19 cellular contexts compared by ENCODE assay signal in the genomic region with DNA sequence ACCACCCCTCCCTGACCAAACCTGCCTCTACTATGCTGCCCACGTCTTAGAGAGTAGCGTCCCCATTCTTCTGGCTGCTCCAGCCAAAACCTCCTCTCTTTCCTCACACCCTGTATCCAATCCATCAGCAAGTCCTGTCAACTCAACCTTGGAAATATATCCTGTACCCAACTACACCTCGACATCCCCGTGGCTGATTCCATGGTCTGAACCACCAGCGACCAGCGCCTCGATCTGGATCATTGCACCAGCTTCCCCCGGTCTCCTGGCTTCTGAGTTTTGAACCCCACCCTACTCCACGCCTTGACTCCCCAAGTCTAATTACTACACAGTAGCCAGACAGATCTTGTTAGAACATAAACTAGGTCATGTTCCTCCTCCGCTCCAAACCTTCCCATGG. TPM values are rescaled to one million over a fixed set of nuclear protein-coding genes. Genes with fewer than 3 reads are reported as not detected.
DNase-seq lines count a peak whose midpoint lies in the region; ATAC-seq, FAIRE-seq and TF ChIP-seq lines count a peak whose summit lies in the region.
"Had no signal": no experiment of that assay in that cellular context is flagged by ENCODE, and none has a peak within 500 bp of the region (broad histone marks: within the 10 kb centered on the region; RNA-seq: fewer than 3 reads in every experiment).

No MANE protein-coding gene starts in this region.

- no peaks in the 10 kb centered on the region for H3K4me1 Mint-ChIP-seq in CD8-positive, alpha-beta memory T cell
- H3K4me1 Mint-ChIP-seq in chondrocyte (ENCODE audit: low read depth) (peaks cover 34% of the 10 kb centered on the region), neural crest cell (peaks cover 7% of the 10 kb centered on the region)

- no peak overlapping the region for H3K4me2 ChIP-seq in A549

- no peaks in the 10 kb centered on the region for H3K27me3 ChIP-seq in CD8-positive, alpha-beta memory T cell (ENCODE audit: insufficient read depth, low read length, poor library complexity, severe bottlenecking)
- H3K27me3 ChIP-seq: BLaER1 treated with 17β-estradiol and CSF1 and Interleukin-3, amounts not matched to agents 10 nM and 100 nM had no signal

- in situ Hi-C loops in GM13976 (cut with MboI; ENCODE audit: low sequenced_read_pairs, unreplicated experiment) = loop anchor here (5.0 to 10.0 kb wide), 2 partner anchors 126 to 288 kb away; no protein-coding TSS in a partner anchor

- peaks cover 36% of the 10 kb centered on the region; the same call in 2 of the 3 replicates for H3K4me1 ChIP-seq in A549
- peaks cover 3% of the 10 kb centered on the region for H3K4me1 ChIP-seq in CD8-positive, alpha-beta memory T cell (ENCODE audit: insufficient read depth, low read length)

- CTCF ChIA-PET in A549 (lab: Yijun Ruan, JAX) = interaction anchor here (0.5 to 50.3 kb wide), 9 partner anchors 11 to 289 kb away, joined by 3 to 1229 read pairs (median 29); a partner anchor contains a TSS
- CTCF ChIA-PET in CD8-positive, alpha-beta memory T cell (lab: Charles Lee) = interaction anchor here (1.6 to 4.4 kb wide), 2 partner anchors 124 to 289 kb away, joined by 6 to 46 read pairs; no protein-coding TSS in a partner anchor

- ATAC-seq in A549 = no peak
- ATAC-seq: HCT116 had no signal

- H3K9me3 Mint-ChIP-seq in CD8-positive, alpha-beta memory T cell = no peaks in the 10 kb centered on the region
- H3K9me3 Mint-ChIP-seq in chondrocyte (ENCODE audit: low read depth) = no peaks in the 10 kb centered on the region
- no peaks in the 10 kb centered on the region for H3K9me3 Mint-ChIP-seq in neural crest cell
- H3K9me3 Mint-ChIP-seq: IgD-negative memory B cell had no signal

- H3K36me3 ChIP-seq in CD8-positive, alpha-beta memory T cell (ENCODE audit: insufficient read depth, low read length) = no peaks in the 10 kb centered on the region

- FAIRE-seq in A549 (lab: Jason Lieb, UNC) = no peak
- FAIRE-seq: H54 had no signal

- WGBS in A549 (ENCODE audit: missing lambda C conversion rate) = 91% methylated on average over 10 of the region's 10 CpGs

- no peaks in the 10 kb centered on the region for H3K9me3 ChIP-seq in A549
- no peaks in the 10 kb centered on the region for H3K9me3 ChIP-seq in CD8-positive, alpha-beta memory T cell (ENCODE audit: low read length)
- H3K9me3 ChIP-seq: BLaER1 treated with 17β-estradiol and CSF1 and Interleukin-3, amounts not matched to agents 10 nM and 100 nM had no signal

- POLR2A ChIA-PET in A549 (lab: Yijun Ruan, JAX) = interaction anchor here (0.6 kb wide), 1 partner anchor 23 kb away, joined by 3 read pairs; no protein-coding TSS in a partner anchor
- POLR2A ChIA-PET in CD8-positive, alpha-beta memory T cell (lab: Charles Lee) = no interaction called here

- no peak overlapping the region for H3K4me3 Mint-ChIP-seq in CD8-positive, alpha-beta memory T cell
- H3K4me3 Mint-ChIP-seq in chondrocyte (ENCODE audit: unreplicated experiment) (no peak overlapping the region), neural crest cell (no peak overlapping the region)
- H3K4me3 Mint-ChIP-seq: CD4-positive, CD25-positive, alpha-beta regulatory T cell; IgD-negative memory B cell had no signal

- H3K27me3 Mint-ChIP-seq in CD8-positive, alpha-beta memory T cell = peaks cover 6 to 10% of the 10 kb centered on the region in 2 donors
- H3K27me3 Mint-ChIP-seq in chondrocyte (ENCODE audit: low read depth) = no peaks in the 10 kb centered on the region
- peaks cover 2% of the 10 kb centered on the region for H3K27me3 Mint-ChIP-seq in neural crest cell (ENCODE audit: low read depth)
- H3K27me3 Mint-ChIP-seq: CD4-positive, CD25-positive, alpha-beta regulatory T cell; IgD-negative memory B cell had no signal

- DNase-seq in A549 (ENCODE audit: low read depth in 1 of 2, low spot score in 1 of 2) = no peak
- DNase-seq in CD8-positive, alpha-beta memory T cell = peak in 1 of 5 donors; percentile 11
- no peak for DNase-seq in chondrocyte (ENCODE audit: low spot score)
- DNase-seq in neural crest cell (ENCODE audit: low read depth, low spot score) = no peak
- DNase-seq in NCI-H1105 treated with DMSO at 0.1 percent for 48 hours (lab: John Stamatoyannopoulos, UW) = no peak
- DNase-seq in GM13976 (ENCODE audit: low spot score) = no peak
- no peak for DNase-seq in NOMO-1 treated with DMSO at 0.1 percent for 48 hours (lab: John Stamatoyannopoulos, UW; ENCODE audit: unreplicated experiment)
- DNase-seq in DMS53 (lab: John Stamatoyannopoulos, UW) = no peak
- DNase-seq: AML-193; CD4-positive, CD25-positive, alpha-beta regulatory T cell; DMS153; DND-41; GDM1; GM23248; KG1 had no signal

- H3K36me3 Mint-ChIP-seq in CD8-positive, alpha-beta memory T cell = no peaks in the 10 kb centered on the region
- no peaks in the 10 kb centered on the region for H3K36me3 Mint-ChIP-seq in chondrocyte (ENCODE audit: low read depth)
- H3K36me3 Mint-ChIP-seq in neural crest cell (ENCODE audit: low read depth) = no peaks in the 10 kb centered on the region
- H3K36me3 Mint-ChIP-seq: CD4-positive, CD25-positive, alpha-beta regulatory T cell; IgD-negative memory B cell had no signal

- TF ChIP-seq POLR2A in A549 (IDR thresholded peaks at IDR 0.05; ENCODE audit: low read length) = no peak

- H3K4me3 ChIP-seq in A549 = no peak overlapping the region
- H3K4me3 ChIP-seq in CD8-positive, alpha-beta memory T cell (ENCODE audit: low read length) = no peak overlapping the region
- H3K4me3 ChIP-seq: BLaER1 treated with 17β-estradiol and CSF1 and Interleukin-3, amounts not matched to agents 10 nM and 100 nM; GM23248 had no signal

- no peak for TF ChIP-seq EP300 in A549 (IDR thresholded peaks at IDR 0.05)

- TF ChIP-seq CTCF in A549 (IDR thresholded peaks at IDR 0.05) (no peak), chondrocyte (IDR thresholded peaks at IDR 0.05) (no peak), neural crest cell (conservative IDR thresholded peaks at IDR 0.05) (no peak), GM13976 (IDR thresholded peaks at IDR 0.05; ENCODE audit: borderline replicate concordance, control extremely low read depth, extremely low read depth, insufficient read depth, missing control alignments) (no peak)

- TF ChIP-seq RAD21 in A549 (conservative IDR thresholded peaks at IDR 0.05 in 1 of 2, IDR thresholded peaks at IDR 0.05 in 1 of 2) = no peak

- H3K27ac ChIP-seq in A549 = peak overlapping the region; percentile 71 to 81; a peak in 5 of 6 replicates
- peak overlapping the region; percentile 10 for H3K27ac ChIP-seq in CD8-positive, alpha-beta memory T cell (ENCODE audit: low read depth, low read length)
- H3K27ac ChIP-seq: GM23248 had no signal

- H3K27ac Mint-ChIP-seq in CD8-positive, alpha-beta memory T cell = no peak overlapping the region
- H3K27ac Mint-ChIP-seq in chondrocyte (ENCODE audit: unreplicated experiment) = peak overlapping the region; percentile 42
- H3K27ac Mint-ChIP-seq in neural crest cell (ENCODE audit: unreplicated experiment) = peak overlapping the region; percentile 75
- H3K27ac Mint-ChIP-seq: CD4-positive, CD25-positive, alpha-beta regulatory T cell had no signal

RNA-seq across cellular contexts. Expression of a gene that starts 9.8 kb away (rescaled TPM):
- polyA plus RNA-seq in A549 (2011; rRNA removed) (40.5 and 47.5 TPM in 2 replicates), A549 (2017; fragmentation: RNase III; extraction: RNeasy Plus Mini Kit Qiagen cat#74134 plus additional on column Dnase treatment) (59.6 to 74.8 TPM (median 74.3 TPM) in 3 replicates)
- polyA plus RNA-seq in A549 (2012; cell fraction: cytosol; rRNA removed) = 103 and 115 TPM in 2 replicates
- polyA plus RNA-seq in A549 (2012; cell fraction: nucleus; rRNA removed) = 84.2 and 135 TPM in 2 replicates
- polyA minus RNA-seq in A549 (2011; rRNA and poly(A)+ RNA removed) = 36.5 and 42.2 TPM in 2 replicates
- 1 to 10 TPM; 7.6 to 9.5 TPM for total RNA-seq in CD8-positive, alpha-beta memory T cell
- 1.0 TPM for polyA plus RNA-seq in CD8-positive, alpha-beta memory T cell
- total RNA-seq in chondrocyte (72.1 to 77.1 TPM (median 73.2 TPM) in 3 replicates), neural crest cell (42.0 and 44.4 TPM in 2 replicates)

RNA-seq across cellular contexts. Expression of a gene that starts 23.8 kb away (rescaled TPM):
- 210 and 269 TPM in 2 replicates for polyA plus RNA-seq in A549 (2011; rRNA removed)
- polyA plus RNA-seq in A549 (2012; cell fraction: cytosol; rRNA removed) = 56.5 and 79.1 TPM in 2 replicates
- polyA plus RNA-seq in A549 (2012; cell fraction: nucleus; rRNA removed) = 68.7 and 90.7 TPM in 2 replicates
- polyA plus RNA-seq in A549 (2017; fragmentation: RNase III; extraction: RNeasy Plus Mini Kit Qiagen cat#74134 plus additional on column Dnase treatment) = 28.4 to 39.8 TPM (median 34.0 TPM) in 3 replicates
- polyA minus RNA-seq in A549 (2011; rRNA and poly(A)+ RNA removed) = 224 and 268 TPM in 2 replicates
- total RNA-seq in CD8-positive, alpha-beta memory T cell = 10 to 100 TPM; 24.6 to 28.7 TPM
- polyA plus RNA-seq in CD8-positive, alpha-beta memory T cell = 12.0 TPM
- 7.0 to 141 TPM (median 137 TPM) in 3 replicates for total RNA-seq in chondrocyte
- 12.5 and 14.4 TPM in 2 replicates for total RNA-seq in neural crest cell

RNA-seq across cellular contexts. Expression of a gene that starts 31.4 kb away (rescaled TPM):
- polyA plus RNA-seq in A549 (2011; rRNA removed) (7.0 and 7.5 TPM in 2 replicates), A549 (2017; fragmentation: RNase III; extraction: RNeasy Plus Mini Kit Qiagen cat#74134 plus additional on column Dnase treatment) (24.6 to 32.8 TPM (median 29.2 TPM) in 3 replicates)
- 16.0 and 19.5 TPM in 2 replicates for polyA plus RNA-seq in A549 (2012; cell fraction: cytosol; rRNA removed)
- polyA plus RNA-seq in A549 (2012; cell fraction: nucleus; rRNA removed) = 39.6 and 40.2 TPM in 2 replicates
- 6.1 and 6.6 TPM in 2 replicates for polyA minus RNA-seq in A549 (2011; rRNA and poly(A)+ RNA removed)
- 1 to 10 TPM; 4.7 to 5.1 TPM for total RNA-seq in CD8-positive, alpha-beta memory T cell
- 0.64 TPM for polyA plus RNA-seq in CD8-positive, alpha-beta memory T cell
- total RNA-seq in chondrocyte (34.3 to 40.4 TPM (median 39.6 TPM) in 3 replicates), neural crest cell (88.7 and 88.8 TPM in 2 replicates)

RNA-seq across cellular contexts. Expression of a gene that starts 51.4 kb away (rescaled TPM):
- polyA plus RNA-seq in A549 (2011; rRNA removed) (222 and 239 TPM in 2 replicates), A549 (2017; fragmentation: RNase III; extraction: RNeasy Plus Mini Kit Qiagen cat#74134 plus additional on column Dnase treatment) (105 to 117 TPM (median 112 TPM) in 3 replicates)
- 142 and 173 TPM in 2 replicates for polyA plus RNA-seq in A549 (2012; cell fraction: cytosol; rRNA removed)
- 254 and 311 TPM in 2 replicates for polyA plus RNA-seq in A549 (2012; cell fraction: nucleus; rRNA removed)
- polyA minus RNA-seq in A549 (2011; rRNA and poly(A)+ RNA removed) = 186 and 187 TPM in 2 replicates
- total RNA-seq in CD8-positive, alpha-beta memory T cell = 10 to 100 TPM; 83.7 to 90.5 TPM
- polyA plus RNA-seq in CD8-positive, alpha-beta memory T cell = 95.7 TPM
- total RNA-seq in chondrocyte (84.1 to 95.5 TPM (median 94.3 TPM) in 3 replicates), neural crest cell (62.4 and 65.2 TPM in 2 replicates)

RNA-seq across cellular contexts. Expression of a gene that starts 59.4 kb away (rescaled TPM):
- polyA plus RNA-seq in A549 (2011; rRNA removed) (17.4 and 19.8 TPM in 2 replicates), A549 (2017; fragmentation: RNase III; extraction: RNeasy Plus Mini Kit Qiagen cat#74134 plus additional on column Dnase treatment) (16.3 to 17.7 TPM (median 17.3 TPM) in 3 replicates)
- 15.1 and 18.7 TPM in 2 replicates for polyA plus RNA-seq in A549 (2012; cell fraction: cytosol; rRNA removed)
- polyA plus RNA-seq in A549 (2012; cell fraction: nucleus; rRNA removed) = 14.0 and 15.4 TPM in 2 replicates
- 15.2 and 16.3 TPM in 2 replicates for polyA minus RNA-seq in A549 (2011; rRNA and poly(A)+ RNA removed)
- 10 to 100 TPM; 25.3 to 25.4 TPM for total RNA-seq in CD8-positive, alpha-beta memory T cell
- 14.1 TPM for polyA plus RNA-seq in CD8-positive, alpha-beta memory T cell
- total RNA-seq in chondrocyte (17.2 to 18.6 TPM (median 17.4 TPM) in 3 replicates), neural crest cell (58.9 and 59.2 TPM in 2 replicates)

Comparison
In these comparisons a context has a peak if more than half of its experiments do, and no peak if none do; other contexts are left out.
1. H3K27ac Mint-ChIP-seq: peak in chondrocyte (single experiment) and neural crest cell (single experiment); none in CD8-positive, alpha-beta memory T cell (0 of 8).